31 cellular contexts compared by ENCODE assay signal in genomic region chr20:602357-602970, GRCh38. TPM values are rescaled to one million over a fixed set of nuclear protein-coding genes. Genes with fewer than 3 reads are reported as not detected.
A peak's percentile ranks its signal among the peaks of the same experiment; 100 is the strongest.
DNase-seq lines count a peak whose midpoint lies in the region; ATAC-seq and TF ChIP-seq lines count a peak whose summit lies in the region.
"Had no signal": no experiment of that assay in that cellular context is flagged by ENCODE, and none has a peak within 500 bp of the region (broad histone marks: within the 10 kb centered on the region; RNA-seq: fewer than 3 reads in every experiment).

No MANE protein-coding gene starts in this region.

- no peak overlapping the region for H3K9ac ChIP-seq in subcutaneous abdominal adipose tissue (ENCODE audit: low read length in 5 of 5)

- peaks cover 2% of the 10 kb centered on the region for H3K27me3 Mint-ChIP-seq in endothelial cell (ENCODE audit: unreplicated experiment)

- H3K27ac ChIP-seq in subcutaneous abdominal adipose tissue (ENCODE audit: low read depth, low read length), result peak overlapping the region; percentile 67
- H3K27ac ChIP-seq: breast epithelium, C4-2B, neutrophil, prostate gland, SJCRH30, skin epidermis had no signal

- DNase-seq in endothelial cell (ENCODE audit: low spot score), result no peak
- DNase-seq in left ventricle myocardium superior, result peak; percentile 83
- peak; percentile 51 for DNase-seq in mesenteric fat pad (ENCODE audit: low spot score)
- DNase-seq in DMS 273 treated with DMSO at 0.1 percent for 48 hours (lab: John Stamatoyannopoulos, UW), result no peak
- DNase-seq: activated CD4-positive, alpha-beta T cell treated with anti-CD3 and anti-CD28 coated beads, Interleukin-2, amount 10 ng/mL, durations not matched to agents 24 days and 14 days; activated effector memory CD4-positive, alpha-beta T cell treated with Interleukin-2 at 50 U/mL for 16 hours; activated T-cell treated with anti-CD3 and anti-CD28 coated beads, Interleukin-2, amount 50 U/mL, for 1 hour; COR-L47; DMS53; effector CD8-positive, alpha-beta T cell; kidney glomerular epithelial cell; naive B cell; NCI-H1092; NCI-H1694 treated with DMSO at 0.1 percent for 48 hours; NCI-H446; SJCRH30; stimulated activated naive B cell treated with anti-CD40 and anti-IgM and Interleukin-4, amounts not matched to agents 10 μg/mL and 1 μg/mL and 100 μg/mL, for 72 hours had no signal

- peak; percentile 81 for ATAC-seq in left ventricle myocardium superior
- ATAC-seq in HG02840 (IDR thresholded peaks at IDR 0.05; ENCODE audit: low FRiP score, unreplicated experiment), result no peak
- ATAC-seq in GM18868 (IDR thresholded peaks at IDR 0.05; ENCODE audit: unreplicated experiment), result no peak
- ATAC-seq in HG02885 (IDR thresholded peaks at IDR 0.05; ENCODE audit: poor library complexity, unreplicated experiment), result no peak
- ATAC-seq: activated naive CD4-positive, alpha-beta T cell treated with anti-CD3 and anti-CD28 coated beads, Interleukin-2, amount 50 U/mL, for 72 hours; stimulated activated naive B cell treated with anti-CD40 and anti-IgM and Interleukin-4, amounts not matched to agents 10 μg/mL and 1 μg/mL and 100 μg/mL, for 72 hours; WTC11 had no signal

- H3K9me3 Mint-ChIP-seq in endothelial cell (ENCODE audit: unreplicated experiment), result no peaks in the 10 kb centered on the region
- H3K9me3 Mint-ChIP-seq: activated CD4-positive, alpha-beta T cell treated with anti-CD3 and anti-CD28 coated beads, Interleukin-2, amount 10 ng/mL, durations not matched to agents 24 days and 14 days; activated naive CD4-positive, alpha-beta T cell treated with anti-CD3 and anti-CD28 coated beads, Interleukin-2, amount 50 U/mL, for 72 hours; naive B cell; stimulated activated naive B cell treated with anti-CD40 and anti-IgM and Interleukin-4, amounts not matched to agents 10 μg/mL and 1 μg/mL and 100 μg/mL, for 72 hours; WTC11 had no signal

- H3K27me3 ChIP-seq in subcutaneous abdominal adipose tissue (ENCODE audit: control insufficient read depth in 5 of 5, insufficient read depth in 4 of 5, low read length in 5 of 5), result peaks cover 0 to 5% (median 0%) of the 10 kb centered on the region in 5 donors
- H3K27me3 ChIP-seq: SJCRH30 had no signal

- no peak overlapping the region for H3K4me3 ChIP-seq in subcutaneous abdominal adipose tissue (ENCODE audit: low read depth in 1 of 5, low read length in 5 of 5)
- H3K4me3 ChIP-seq: breast epithelium, prostate gland, SJCRH30, skin epidermis had no signal

- H3K36me3 ChIP-seq in subcutaneous abdominal adipose tissue (ENCODE audit: control insufficient read depth in 5 of 5, insufficient read depth in 5 of 5, low read length in 5 of 5), result peaks cover 0 to 7% (median 0%) of the 10 kb centered on the region in 5 donors
- H3K36me3 ChIP-seq: breast epithelium, neutrophil, prostate gland, SJCRH30 had no signal

- peaks cover 4% of the 10 kb centered on the region for H3K36me3 Mint-ChIP-seq in endothelial cell (ENCODE audit: low read depth, unreplicated experiment)
- H3K36me3 Mint-ChIP-seq: activated naive CD4-positive, alpha-beta T cell treated with anti-CD3 and anti-CD28 coated beads, Interleukin-2, amount 50 U/mL, for 72 hours; naive B cell; stimulated activated naive B cell treated with anti-CD40 and anti-IgM and Interleukin-4, amounts not matched to agents 10 μg/mL and 1 μg/mL and 100 μg/mL, for 72 hours; WTC11 had no signal

- peak overlapping the region; percentile 66 for H3K27ac Mint-ChIP-seq in endothelial cell (ENCODE audit: unreplicated experiment)
- H3K27ac Mint-ChIP-seq: activated CD4-positive, alpha-beta T cell treated with anti-CD3 and anti-CD28 coated beads, Interleukin-2, amount 10 ng/mL, durations not matched to agents 24 days and 14 days; activated naive CD4-positive, alpha-beta T cell treated with anti-CD3 and anti-CD28 coated beads, Interleukin-2, amount 50 U/mL, for 72 hours; naive B cell; stimulated activated naive B cell treated with anti-CD40 and anti-IgM and Interleukin-4, amounts not matched to agents 10 μg/mL and 1 μg/mL and 100 μg/mL, for 72 hours had no signal

- H3K9me3 ChIP-seq in subcutaneous abdominal adipose tissue (ENCODE audit: control insufficient read depth in 5 of 5, low read length in 5 of 5), result no peaks in the 10 kb centered on the region
- H3K9me3 ChIP-seq: breast epithelium, neutrophil, prostate gland, SJCRH30 had no signal

- H3K4me1 ChIP-seq in subcutaneous abdominal adipose tissue (ENCODE audit: control insufficient read depth in 5 of 5, insufficient read depth in 5 of 5, low read length in 5 of 5), result peaks cover 0 to 70% (median 8%) of the 10 kb centered on the region in 5 donors
- H3K4me1 ChIP-seq: breast epithelium, prostate gland had no signal

- intact Hi-C loops in left ventricle myocardium superior (cut with micrococcal nuclease), result no loop called here

- TF ChIP-seq CTCF in endothelial cell (IDR thresholded peaks at IDR 0.05; ENCODE audit: unreplicated experiment), result no peak

- H3K4me3 Mint-ChIP-seq in endothelial cell (ENCODE audit: unreplicated experiment), result no peak overlapping the region
- H3K4me3 Mint-ChIP-seq: activated CD4-positive, alpha-beta T cell treated with anti-CD3 and anti-CD28 coated beads, Interleukin-2, amount 10 ng/mL, durations not matched to agents 24 days and 14 days; naive B cell; stimulated activated naive B cell treated with anti-CD40 and anti-IgM and Interleukin-4, amounts not matched to agents 10 μg/mL and 1 μg/mL and 100 μg/mL, for 72 hours; WTC11 had no signal

- H3K4me1 Mint-ChIP-seq in endothelial cell (ENCODE audit: unreplicated experiment), result peaks cover 39% of the 10 kb centered on the region
- H3K4me1 Mint-ChIP-seq: naive B cell; stimulated activated naive B cell treated with anti-CD40 and anti-IgM and Interleukin-4, amounts not matched to agents 10 μg/mL and 1 μg/mL and 100 μg/mL, for 72 hours; WTC11 had no signal

RNA-seq across cellular contexts. Expression of gene TCF15, which starts 7.6 kb away (rescaled TPM):
- total RNA-seq in endothelial cell (ENCODE audit: unreplicated experiment), result 6.6 TPM
- 11.8 TPM for total RNA-seq in left ventricle myocardium superior
- total RNA-seq in mesenteric fat pad, result 7.0 TPM
- total RNA-seq: activated CD8-positive, alpha-beta memory T cell treated with anti-CD3 and anti-CD28 coated beads for 36 hours; HT-29; M059J; SJCRH30 had no signal

RNA-seq across cellular contexts. Expression of gene SRXN1, which starts 50.5 kb away (rescaled TPM):
- total RNA-seq in endothelial cell (ENCODE audit: unreplicated experiment) (4.1 TPM), left ventricle myocardium superior (34.6 TPM), mesenteric fat pad (41.5 TPM)

RNA-seq across cellular contexts. Expression of gene CSNK2A1, which starts 58.9 kb away (rescaled TPM):
- total RNA-seq in endothelial cell (ENCODE audit: unreplicated experiment) (128 TPM), left ventricle myocardium superior (116 TPM), mesenteric fat pad (132 TPM)

Comparison
In these comparisons a context has a peak if more than half of its experiments do, and no peak if none do; other contexts are left out.
1. DNase-seq: peak in left ventricle myocardium superior (single experiment) and mesenteric fat pad (single experiment); none in endothelial cell (single experiment) and DMS 273 treated with DMSO at 0.1 percent for 48 hours (single experiment).